Comparison of ENCODE assay signal across 12 cellular contexts in the genomic region with DNA sequence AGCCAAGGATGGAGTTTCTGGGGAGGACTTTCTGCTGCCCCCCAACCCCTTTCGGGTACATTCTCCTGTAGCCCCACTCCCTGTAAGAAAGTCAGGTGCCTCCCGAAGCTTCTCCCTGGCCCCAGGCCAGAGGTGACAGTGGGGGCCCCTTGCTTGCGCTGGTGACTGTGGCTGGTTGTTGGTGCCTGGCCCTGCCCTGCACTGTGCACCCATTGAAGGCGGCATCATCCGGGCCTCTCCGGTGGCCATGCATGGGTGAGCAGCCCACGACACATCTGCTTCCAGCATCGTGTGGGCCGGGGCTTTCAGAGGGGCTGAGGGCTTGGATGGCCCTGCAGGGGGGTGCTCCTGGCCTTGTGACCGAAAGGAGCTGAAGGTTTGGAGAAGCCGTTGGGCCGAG.
DNase-seq lines count a peak whose midpoint lies in the region; ATAC-seq, FAIRE-seq and TF ChIP-seq lines count a peak whose summit lies in the region.
"Had no signal": no experiment of that assay in that cellular context is flagged by ENCODE, and none has a peak within 500 bp of the region (broad histone marks: within the 10 kb centered on the region; RNA-seq: fewer than 3 reads in every experiment).

No MANE protein-coding gene starts in this region.

- H3K36me3 ChIP-seq in heart left ventricle (no peaks in the 10 kb centered on the region), HepG2 (replicated peaks in 1 of 2; ENCODE audit: control insufficient read depth in 1 of 2, insufficient read depth in 2 of 2, low read length in 2 of 2) (peaks cover 25 to 73% of the 10 kb centered on the region in 2 experiments), transverse colon (no peaks in the 10 kb centered on the region), upper lobe of right lung (no peaks in the 10 kb centered on the region)
- H3K36me3 ChIP-seq: right lobe of liver had no signal

- H4K20me1 ChIP-seq in HepG2 (ENCODE audit: insufficient read depth, low read length) = peaks cover 41% of the 10 kb centered on the region; the same call in 1 of the 2 replicates

- H3K27ac ChIP-seq in heart left ventricle (peak overlapping the region in 8 of 12 donors; percentile 15 to 91 (median 58)), HepG2 (ENCODE audit: extremely low read length, insufficient read depth, low read length) (no peak overlapping the region), transverse colon (peak overlapping the region; percentile 25 to 94 (median 85)), upper lobe of right lung (no peak overlapping the region)
- H3K27ac ChIP-seq: right lobe of liver had no signal

- H3K4me1 Mint-ChIP-seq in activated CD8-positive, alpha-beta T cell treated with anti-CD3 and anti-CD28 coated beads, Interleukin-2, amount 10 ng/mL, durations not matched to agents 7 days and 5 days (ENCODE audit: low read depth) = peaks cover 95% of the 10 kb centered on the region

- H3K4me3 ChIP-seq in heart left ventricle = no peak overlapping the region
- no peak overlapping the region for H3K4me3 ChIP-seq in HepG2 (replicated peaks in 1 of 3; ENCODE audit: insufficient read depth in 1 of 3, low read depth in 2 of 3, low read length in 3 of 3)
- H3K4me3 ChIP-seq in transverse colon = no peak overlapping the region
- H3K4me3 ChIP-seq in upper lobe of right lung = no peak overlapping the region
- H3K4me3 ChIP-seq: right lobe of liver had no signal

- no TSS peak for BruUV-seq in HepG2 (replicated peaks; lab: Mats Ljungman, UMichigan)

- peaks cover 60% of the 10 kb centered on the region for H3K36me3 Mint-ChIP-seq in activated CD8-positive, alpha-beta T cell treated with anti-CD3 and anti-CD28 coated beads, Interleukin-2, amount 10 ng/mL, durations not matched to agents 7 days and 5 days (ENCODE audit: low read depth)

- CTCF ChIA-PET in activated CD8-positive, alpha-beta T cell treated with anti-CD3 and anti-CD28 coated beads, Interleukin-2, amount 10 ng/mL, durations not matched to agents 7 days and 5 days (lab: Charles Lee) = interaction anchor here (2.4 kb wide), 1 partner anchor 37 kb away, joined by 12 read pairs; no protein-coding TSS in a partner anchor
- CTCF ChIA-PET in HepG2 (lab: Yijun Ruan, JAX; ENCODE audit: low intra/inter-chr PET ratio, low total read pairs) = interaction anchor here (0.6 kb wide), 1 partner anchor 56 kb away, joined by 3 read pairs; no protein-coding TSS in a partner anchor

- H3K9me3 Mint-ChIP-seq in activated CD8-positive, alpha-beta T cell treated with anti-CD3 and anti-CD28 coated beads, Interleukin-2, amount 10 ng/mL, durations not matched to agents 7 days and 5 days (ENCODE audit: insufficient read depth) = no peaks in the 10 kb centered on the region

- POLR2A ChIA-PET in activated CD8-positive, alpha-beta T cell treated with anti-CD3 and anti-CD28 coated beads, Interleukin-2, amount 10 ng/mL, durations not matched to agents 7 days and 5 days (lab: Charles Lee) = interaction anchor here (0.5 to 14.0 kb wide), 6 partner anchors 8 to 37 kb away, joined by 3 to 169 read pairs (median 4); no protein-coding TSS in a partner anchor
- POLR2A ChIA-PET in HepG2 (lab: Yijun Ruan, JAX) = interaction anchor here (3.2 kb wide), 1 partner anchor 13 kb away, joined by 11 read pairs; no protein-coding TSS in a partner anchor

- DNase-seq in heart left ventricle (no peak), cardiac septum (ENCODE audit: low spot score) (no peak), HepG2 (ENCODE audit: low spot score) (no peak), transverse colon (no peak), upper lobe of right lung (no peak), globus pallidus (ENCODE audit: low spot score) (no peak), left cardiac atrium (no peak)
- DNase-seq in activated CD8-positive, alpha-beta T cell treated with anti-CD3 and anti-CD28 coated beads, Interleukin-2, amount 10 ng/mL, durations not matched to agents 7 days and 5 days = no peak
- DNase-seq: activated CD4-positive, alpha-beta T cell treated with anti-CD3 and anti-CD28 coated beads, Interleukin-2, amount 50 U/mL, for 4 hours; NCI-H1105 had no signal

- H3K4me2 ChIP-seq in HepG2 (ENCODE audit: low read depth, low read length) = no peak overlapping the region

- no peak for FAIRE-seq in HepG2 (lab: Jason Lieb, UNC)
- FAIRE-seq: endometrium had no signal

- TF ChIP-seq CTCF in heart left ventricle (IDR thresholded peaks at IDR 0.05) (no peak), HepG2 (CRISPR knock-in tag; IDR thresholded peaks at IDR 0.05) (no peak), transverse colon (IDR thresholded peaks at IDR 0.05) (no peak), upper lobe of right lung (IDR thresholded peaks at IDR 0.05) (no peak)

- peak overlapping the region; percentile 58 for H3K4me3 Mint-ChIP-seq in activated CD8-positive, alpha-beta T cell treated with anti-CD3 and anti-CD28 coated beads, Interleukin-2, amount 10 ng/mL, durations not matched to agents 7 days and 5 days

- intact Hi-C loops in heart left ventricle (cut with DNase I) = no loop called here
- intact Hi-C loops in cardiac septum (cut with DNase I) = no loop called here
- intact Hi-C loops in HepG2 (cut with micrococcal nuclease; ENCODE audit: unreplicated experiment) = no loop called here
- intact Hi-C loops in transverse colon (cut with DNase I; ENCODE audit: low total_unique reads) = loop anchor here (1.0 kb wide), 1 partner anchor 43 kb away; no protein-coding TSS in a partner anchor
- intact Hi-C loops in upper lobe of right lung (cut with DNase I) = loop anchor here (10.0 kb wide), 1 partner anchor 103 kb away; no protein-coding TSS in a partner anchor
- intact Hi-C loops in left cardiac atrium (cut with DNase I) = loop anchor here in 1 of 2 donors (5.0 kb wide), 1 partner anchor 35 kb away; no protein-coding TSS in a partner anchor

- H2AFZ ChIP-seq in HepG2 (ENCODE audit: low read length) = no peak overlapping the region

- no peak for TF ChIP-seq RAD21 in HepG2 (CRISPR knock-in tag; IDR thresholded peaks at IDR 0.05)

- peaks cover 37% of the 10 kb centered on the region for H3K79me2 ChIP-seq in HepG2 (ENCODE audit: insufficient read depth, low read length)

- no peak for TF ChIP-seq POLR2A in heart left ventricle (IDR thresholded peaks at IDR 0.05)
- TF ChIP-seq POLR2A in HepG2 (IDR thresholded peaks at IDR 0.05; ENCODE audit: insufficient read depth in 1 of 2, low read depth in 2 of 2, low read length in 2 of 2) = no peak
- no peak for TF ChIP-seq POLR2A in transverse colon (IDR thresholded peaks at IDR 0.05)

- H3K27me3 Mint-ChIP-seq in activated CD8-positive, alpha-beta T cell treated with anti-CD3 and anti-CD28 coated beads, Interleukin-2, amount 10 ng/mL, durations not matched to agents 7 days and 5 days (ENCODE audit: low read depth) = no peaks in the 10 kb centered on the region

- H3K27ac Mint-ChIP-seq in activated CD8-positive, alpha-beta T cell treated with anti-CD3 and anti-CD28 coated beads, Interleukin-2, amount 10 ng/mL, durations not matched to agents 7 days and 5 days = peak overlapping the region; percentile 90

- H3K27me3 ChIP-seq in heart left ventricle (no peaks in the 10 kb centered on the region), HepG2 (ENCODE audit: control insufficient read depth in 1 of 2, insufficient read depth in 2 of 2, low read length in 2 of 2) (no peaks in the 10 kb centered on the region), transverse colon (no peaks in the 10 kb centered on the region), upper lobe of right lung (no peaks in the 10 kb centered on the region)
- H3K27me3 ChIP-seq: right lobe of liver had no signal

- no peak for TF ChIP-seq EP300 in HepG2 (IDR thresholded peaks at IDR 0.05; ENCODE audit: low read depth in 2 of 2, low read length in 2 of 2)
- TF ChIP-seq EP300 in HepG2 (CRISPR knock-in tag; IDR thresholded peaks at IDR 0.05; ENCODE audit: borderline replicate concordance) = no peak
- no peak for TF ChIP-seq EP300 in transverse colon (IDR thresholded peaks at IDR 0.05; ENCODE audit: low read depth)

- H3K4me1 ChIP-seq in heart left ventricle (peaks cover 34 to 100% (median 88%) of the 10 kb centered on the region in 12 donors), HepG2 (ENCODE audit: insufficient read depth, low read length) (no peaks in the 10 kb centered on the region), transverse colon (peaks cover 62 to 99% (median 69%) of the 10 kb centered on the region in 4 donors), upper lobe of right lung (peaks cover 92% of the 10 kb centered on the region)

- in situ Hi-C loops in HepG2 (cut with HindIII; ENCODE audit: extremely low pct_ligation_motif_present, low pct_unique_long_range_greater_than_20kb) (no loop called here), transverse colon (cut with MboI; ENCODE audit: low pct_ligation_motif_present in 1 of 4, low pct_unique_long_range_greater_than_20kb in 1 of 4, low sequenced_read_pairs in 3 of 4) (loop anchor here in 3 of 4 donors (10.0 to 25.0 kb wide), 2 partner anchors 57 to 100 kb away; no protein-coding TSS in a partner anchor)

- ATAC-seq in heart left ventricle = no peak
- ATAC-seq in activated CD8-positive, alpha-beta T cell treated with anti-CD3 and anti-CD28 coated beads, Interleukin-2, amount 10 ng/mL, durations not matched to agents 7 days and 5 days = no peak
- ATAC-seq in HepG2 = no peak
- ATAC-seq in upper lobe of right lung = no peak
- no peak for ATAC-seq in left cardiac atrium

- no peak overlapping the region for H3K9ac ChIP-seq in HepG2 (ENCODE audit: insufficient read depth, low read depth, low read length)

- 74 to 84% (median 80%) methylated on average over 11 to 12 of the region's 12 CpGs for WGBS in heart left ventricle, 4 donors
- 100% methylated on average over 9 of the region's 12 CpGs for WGBS in HepG2 (ENCODE audit: low lambda C conversion rate)
- 81% methylated on average over 12 of the region's 12 CpGs; no CpG with 5 or more reads in 1 of the 2 donors for whole genome bisulfite sequencing in transverse colon (ENCODE audit: low coverage in 1 of 2), 2 donors

- no peaks in the 10 kb centered on the region for H3K9me3 ChIP-seq in heart left ventricle
- H3K9me3 ChIP-seq in HepG2 (ENCODE audit: low read length) = no peaks in the 10 kb centered on the region
- H3K9me3 ChIP-seq in transverse colon = no peaks in the 10 kb centered on the region
- H3K9me3 ChIP-seq in upper lobe of right lung = no peaks in the 10 kb centered on the region
- H3K9me3 ChIP-seq: right lobe of liver had no signal

TF ChIP-seq in HepG2, 621 proteins besides CTCF, POLR2A, EP300 and RAD21 (continues in another document):
- no peak for TF ChIP-seq ZNF660 (CRISPR knock-in tag; IDR thresholded peaks at IDR 0.05; ENCODE audit: borderline replicate concordance, low read depth)

Comparison
In these comparisons a context has a peak if more than half of its experiments do, and no peak if none do; other contexts are left out.
1. H3K27ac ChIP-seq: peak in heart left ventricle (8 of 12) and transverse colon (4 of 4); none in HepG2 (single experiment) and upper lobe of right lung (single experiment).
2. intact Hi-C loops: an anchor here in transverse colon (1.0 kb wide) and upper lobe of right lung (10.0 kb wide); none called in heart left ventricle, cardiac septum and HepG2.